In the genomic region with DNA sequence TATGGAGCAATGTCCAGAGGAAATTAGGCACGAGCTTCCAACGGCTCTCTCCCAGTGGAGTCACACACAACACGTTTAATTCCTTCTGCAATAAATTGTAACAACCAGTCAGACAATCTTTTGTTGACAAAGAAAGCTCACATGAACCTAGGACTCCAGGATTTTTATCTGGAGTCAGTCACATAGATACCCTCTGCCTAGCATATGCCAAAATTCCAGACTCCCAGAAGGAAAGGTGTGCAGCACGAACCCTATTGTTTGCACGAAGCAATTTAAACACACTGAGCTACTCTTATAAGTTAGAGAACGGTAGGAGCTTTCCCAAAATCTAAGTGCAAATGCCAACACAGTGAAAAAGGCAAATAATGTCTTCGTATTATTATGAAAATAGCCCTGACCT, we compare ENCODE assay signal across 22 cellular contexts.
"Had no signal": no experiment of that assay in that cellular context is flagged by ENCODE, and none has a peak within 500 bp of the region (broad histone marks: within the 10 kb centered on the region; RNA-seq: fewer than 3 reads in every experiment).

No MANE protein-coding gene starts in this region.

- H3K9me3 ChIP-seq: pancreas, psoas muscle, right lobe of liver, thoracic aorta, thyroid gland, vagina had no signal

- H3K27me3 ChIP-seq: neural progenitor cell, pancreas, right lobe of liver, sigmoid colon, stomach, thyroid gland, tibial nerve, upper lobe of left lung, vagina had no signal

- DNase-seq: natural killer cell; occipital lobe; pancreas; psoas muscle; right cardiac atrium; right lobe of liver; sigmoid colon; small intestine; stimulated activated CD4-positive, alpha-beta T cell treated with anti-CD3 and anti-CD28 coated beads, Interleukin-15, amount 100 ng/mL, for 24 hours; stimulated activated CD4-positive, alpha-beta T cell treated with anti-CD3 and anti-CD28 coated beads, Interleukin-2, amount 100 ng/mL, for 24 hours; stimulated activated CD4-positive, alpha-beta T cell treated with anti-CD3 and anti-CD28 coated beads, Interleukin-2, amount 100 ng/mL, for 48 hours; stimulated activated CD4-positive, alpha-beta T cell treated with anti-CD3 and anti-CD28 coated beads, Interleukin-4, amount 100 ng/mL, for 24 hours; stimulated activated naive B cell treated with anti-CD40 and anti-IgM and Interleukin-4, amounts not matched to agents 10 μg/mL and 1 μg/mL and 100 μg/mL, for 72 hours; stimulated activated naive CD4-positive, alpha-beta T cell treated with Interleukin-2 at 50 U/mL for 16 hours; stomach; thyroid gland; trophoblast cell; upper lobe of left lung had no signal

- H3K4me1 ChIP-seq: neural progenitor cell, pancreas, psoas muscle, right lobe of liver, sigmoid colon, stomach, thyroid gland, tibial nerve, upper lobe of left lung, vagina had no signal

- H2AFZ ChIP-seq: neural progenitor cell had no signal

- H3K27ac ChIP-seq: neural progenitor cell, pancreas, psoas muscle, right lobe of liver, sigmoid colon, stomach, thoracic aorta, thyroid gland, tibial nerve, upper lobe of left lung, vagina had no signal

- H3K4me3 ChIP-seq: neural progenitor cell, pancreas, psoas muscle, right lobe of liver, sigmoid colon, stomach, thoracic aorta, thyroid gland, tibial nerve, upper lobe of left lung, vagina had no signal

- H3K4me2 ChIP-seq: neural progenitor cell had no signal
